Comparison of ENCODE assay signal across 8 cellular contexts in the genomic region with DNA sequence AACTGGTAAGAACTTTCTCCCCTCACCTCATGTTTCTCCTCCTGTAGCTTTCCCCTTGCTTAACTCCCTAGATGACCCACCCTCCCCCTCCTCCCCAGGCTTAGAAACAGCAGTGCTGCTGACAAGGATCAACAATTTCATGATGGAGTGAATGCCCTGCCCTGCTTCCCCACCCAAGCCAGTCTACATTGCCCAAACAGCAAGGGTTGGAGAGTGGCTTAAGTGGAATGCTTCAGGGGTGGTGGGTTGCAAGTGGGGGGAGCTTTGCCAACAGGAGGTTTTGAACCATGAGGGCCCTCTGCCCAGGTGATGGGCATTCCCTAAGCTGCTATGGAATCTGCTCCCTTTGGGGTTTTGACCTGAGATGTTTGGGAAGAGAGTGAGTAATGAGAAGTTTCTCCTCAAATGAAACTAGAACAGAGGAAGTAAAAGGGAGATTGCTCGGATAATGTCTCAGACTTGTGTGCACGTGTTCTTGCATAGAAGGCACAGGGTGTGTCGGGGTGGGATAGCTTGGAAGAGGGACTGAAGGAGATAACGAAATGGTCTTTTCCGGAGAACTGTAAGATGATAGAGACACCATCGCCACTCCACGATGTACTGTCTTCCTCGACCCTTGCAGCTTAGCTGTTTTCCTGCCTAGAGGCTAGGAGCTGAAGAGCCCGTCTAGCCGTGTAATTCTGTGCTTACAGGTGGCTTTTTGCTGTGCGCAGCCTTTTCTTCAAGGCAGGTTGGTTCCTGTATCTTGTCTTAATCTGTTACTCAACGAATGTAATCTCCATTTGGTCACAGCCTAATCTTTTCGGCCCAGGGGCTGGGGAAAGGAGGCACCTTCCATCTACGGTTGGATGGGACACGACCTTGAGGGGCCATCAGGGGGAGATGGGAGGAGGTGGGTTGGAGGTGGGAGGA. TPM values are rescaled to one million over a fixed set of nuclear protein-coding genes. Genes with fewer than 3 reads are reported as not detected.
DNase-seq lines count a peak whose midpoint lies in the region; ATAC-seq and TF ChIP-seq lines count a peak whose summit lies in the region.

No MANE protein-coding gene starts in this region.

- peak overlapping the region in 1 of 2 donors; percentile 82 for H3K4me3 ChIP-seq in CD4-positive, alpha-beta memory T cell (ENCODE audit: low read length in 2 of 2)
- peak overlapping the region; percentile 86 for H3K4me3 ChIP-seq in Loucy (ENCODE audit: low read length, poor library complexity, severe bottlenecking)

- peaks cover 7% of the 10 kb centered on the region for H3K4me1 ChIP-seq in CD4-positive, alpha-beta memory T cell (ENCODE audit: insufficient read depth, low read length)
- peaks cover 5% of the 10 kb centered on the region for H3K4me1 ChIP-seq in Loucy (ENCODE audit: insufficient read depth, low read length, poor library complexity, severe bottlenecking)

- TF ChIP-seq CTCF in Loucy (conservative IDR thresholded peaks at IDR 0.05; ENCODE audit: low read length), result no peak
- TF ChIP-seq CTCF in chondrocyte (IDR thresholded peaks at IDR 0.05), result no peak
- TF ChIP-seq CTCF in nephron (IDR thresholded peaks at IDR 0.05; ENCODE audit: unreplicated experiment in 3 of 3), result no peak

- intact Hi-C loops in CD4-positive, alpha-beta memory T cell (cut with micrococcal nuclease), result loop anchor here (5.0 to 10.0 kb wide), 3 partner anchors 108 to 941 kb away; a partner anchor contains a TSS

- H3K27ac ChIP-seq in CD4-positive, alpha-beta memory T cell (ENCODE audit: low read depth, low read length), result peak overlapping the region; percentile 11

- DNase-seq in CD4-positive, alpha-beta memory T cell, result no peak
- DNase-seq in chondrocyte (ENCODE audit: low spot score), result no peak
- no peak for DNase-seq in hippocampal formation (lab: John Stamatoyannopoulos, UW)
- DNase-seq in HUDEP-2 (lab: John Stamatoyannopoulos, UW; ENCODE audit: unreplicated experiment in 76 of 76), result no peak
- DNase-seq in D341Med (ENCODE audit: low spot score), result no peak

- no peaks in the 10 kb centered on the region for H3K27me3 ChIP-seq in CD4-positive, alpha-beta memory T cell (ENCODE audit: insufficient read depth, low read length)
- no peaks in the 10 kb centered on the region for H3K27me3 ChIP-seq in Loucy (ENCODE audit: insufficient read depth, low read length, poor library complexity, severe bottlenecking)

- H3K4me3 Mint-ChIP-seq in CD4-positive, alpha-beta memory T cell, result peak overlapping the region; percentile 89 to 95 (median 92)
- H3K4me3 Mint-ChIP-seq in chondrocyte (ENCODE audit: unreplicated experiment) (peak overlapping the region; percentile 82), nephron (peak overlapping the region; percentile 89 to 91 (median 90))

- H2AFZ ChIP-seq in Loucy (ENCODE audit: low read length), result peak overlapping the region; percentile 98

- CTCF ChIA-PET in CD4-positive, alpha-beta memory T cell (lab: Charles Lee; ENCODE audit: partially characterized antibody), result interaction anchor here (0.7 to 3.9 kb wide), 15 partner anchors 12 to 299 kb away, joined by 3 to 29 read pairs (median 4); a partner anchor contains a TSS

- POLR2A ChIA-PET in CD4-positive, alpha-beta memory T cell (lab: Charles Lee; ENCODE audit: partially characterized antibody), result interaction anchor here (0.9 to 3.2 kb wide), 6 partner anchors 11 to 300 kb away, joined by 3 to 19 read pairs (median 10); a partner anchor contains a TSS

- peaks cover 0 to 3% of the 10 kb centered on the region in 2 donors for H3K36me3 Mint-ChIP-seq in CD4-positive, alpha-beta memory T cell
- H3K36me3 Mint-ChIP-seq in chondrocyte (ENCODE audit: low read depth) (no peaks in the 10 kb centered on the region), nephron (ENCODE audit: low read depth) (no peaks in the 10 kb centered on the region)

- no peaks in the 10 kb centered on the region for H3K79me2 ChIP-seq in Loucy (ENCODE audit: insufficient read depth, low read length)

- H3K4me1 Mint-ChIP-seq in CD4-positive, alpha-beta memory T cell, result peaks cover 2 to 26% (median 7%) of the 10 kb centered on the region in 4 donors
- H3K4me1 Mint-ChIP-seq in chondrocyte (ENCODE audit: low read depth) (peaks cover 11% of the 10 kb centered on the region), nephron (no peaks in the 10 kb centered on the region)

- H4K20me1 ChIP-seq in Loucy (ENCODE audit: insufficient read depth, low read length, poor library complexity, severe bottlenecking), result no peaks in the 10 kb centered on the region

- peaks cover 0 to 2% of the 10 kb centered on the region in 2 donors for H3K27me3 Mint-ChIP-seq in CD4-positive, alpha-beta memory T cell
- H3K27me3 Mint-ChIP-seq in chondrocyte (ENCODE audit: low read depth) (no peaks in the 10 kb centered on the region), nephron (ENCODE audit: low read depth) (peaks cover 23% of the 10 kb centered on the region)

- H3K27ac Mint-ChIP-seq in CD4-positive, alpha-beta memory T cell, result peak overlapping the region; percentile 86 to 95 (median 94)
- H3K27ac Mint-ChIP-seq in chondrocyte (ENCODE audit: unreplicated experiment), result peak overlapping the region; percentile 88
- H3K27ac Mint-ChIP-seq in nephron, result peak overlapping the region in 2 of 3 experiments; percentile 18 to 78

- H3K9me2 ChIP-seq in Loucy (replicated peaks; ENCODE audit: low read depth, low read length), result no peaks in the 10 kb centered on the region

- H3K9me3 Mint-ChIP-seq in CD4-positive, alpha-beta memory T cell, result no peaks in the 10 kb centered on the region
- H3K9me3 Mint-ChIP-seq in chondrocyte (ENCODE audit: low read depth) (peaks cover 2% of the 10 kb centered on the region), nephron (peaks cover 3% of the 10 kb centered on the region)

- H3F3A ChIP-seq in Loucy (ENCODE audit: low read depth), result no peaks in the 10 kb centered on the region

- H3K9ac ChIP-seq in Loucy (ENCODE audit: low read depth, low read length, poor library complexity, severe bottlenecking), result peak overlapping the region; percentile 81

- no peak for ATAC-seq in HG02981 (IDR thresholded peaks at IDR 0.05; ENCODE audit: unreplicated experiment)

- H3K9me3 ChIP-seq in CD4-positive, alpha-beta memory T cell (ENCODE audit: control insufficient read depth in 1 of 2, low read length in 2 of 2), result no peaks in the 10 kb centered on the region
- H3K9me3 ChIP-seq in Loucy (ENCODE audit: insufficient read depth, low read depth, low read length), result no peaks in the 10 kb centered on the region

- peak overlapping the region; percentile 80 for H3K4me2 ChIP-seq in Loucy (ENCODE audit: low read depth, low read length, poor library complexity, severe bottlenecking)

- H3K36me3 ChIP-seq in CD4-positive, alpha-beta memory T cell (ENCODE audit: insufficient read depth, low read length), result no peaks in the 10 kb centered on the region
- no peaks in the 10 kb centered on the region for H3K36me3 ChIP-seq in Loucy (ENCODE audit: insufficient read depth, low read length)

RNA-seq across cellular contexts. Expression of a gene that starts 10.1 kb away (rescaled TPM):
- total RNA-seq in CD4-positive, alpha-beta memory T cell, result not detected
- polyA plus RNA-seq in CD4-positive, alpha-beta memory T cell, result not detected
- total RNA-seq in chondrocyte, result not detected in 3 replicates

RNA-seq across cellular contexts. Expression of a gene that starts 11.4 kb away (rescaled TPM):
- total RNA-seq in CD4-positive, alpha-beta memory T cell, result 10 to 100 TPM; 12.4 to 14.2 TPM
- polyA plus RNA-seq in CD4-positive, alpha-beta memory T cell, result 10 to 100 TPM in 1 of 2 donors, 1 to 10 TPM in 1; 5.3 to 11.6 TPM
- total RNA-seq in chondrocyte, result 9.9 to 13.1 TPM (median 11.5 TPM) in 3 replicates
